In the genomic region with DNA sequence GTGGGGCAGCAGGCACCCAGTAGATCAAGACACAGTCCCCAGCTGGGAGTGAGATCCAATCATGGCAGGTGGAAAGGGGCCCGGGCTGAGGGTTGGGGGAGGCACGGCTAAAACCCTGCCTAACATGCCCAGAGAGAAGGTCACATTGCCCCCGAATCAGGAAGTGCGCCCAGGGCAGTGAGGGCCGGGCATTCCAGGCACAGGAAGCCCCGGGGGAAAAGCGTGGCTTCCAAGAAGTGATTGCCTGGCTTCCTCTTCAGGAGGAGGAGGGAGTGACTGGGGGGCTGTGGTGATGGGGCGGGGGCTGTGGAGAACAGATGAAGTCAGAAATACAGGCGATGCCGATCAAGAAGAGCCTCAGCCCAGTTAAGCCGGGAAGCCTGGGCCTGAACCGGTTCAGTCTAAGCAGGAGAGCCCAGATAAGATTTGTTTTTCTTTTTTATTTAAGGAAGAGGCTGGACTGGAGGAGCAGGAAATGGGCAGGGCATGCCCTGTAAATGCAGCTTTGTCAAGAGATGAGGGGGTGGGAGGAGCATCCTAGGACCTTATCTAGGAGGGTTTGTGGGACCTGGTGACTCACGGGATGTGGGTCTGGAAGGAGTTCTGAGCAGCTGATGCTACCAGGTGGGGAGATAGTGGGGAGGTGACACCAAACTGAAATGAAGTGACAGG, we compare ENCODE assay signal across 8 cellular contexts.
A peak's percentile ranks its signal among the peaks of the same experiment; 100 is the strongest.
DNase-seq lines count a peak whose midpoint lies in the region; ATAC-seq, FAIRE-seq and TF ChIP-seq lines count a peak whose summit lies in the region.

No MANE protein-coding gene starts in this region.

- ATAC-seq in T-cell (replicated peaks in 1 of 4), result peak; percentile 89 to 99 (median 98)
- ATAC-seq in HG03439 (IDR thresholded peaks at IDR 0.05; ENCODE audit: unreplicated experiment), result no peak

- peak overlapping the region; percentile 56 for H3K4me2 ChIP-seq in keratinocyte (ENCODE audit: control insufficient read depth, extremely low read depth, insufficient read depth, low read depth, low read length)

- H3K4me3 ChIP-seq in adrenal gland (peak overlapping the region in 1 of 4 donors; percentile 12), keratinocyte (ENCODE audit: control insufficient read depth in 2 of 3, extremely low read depth in 1 of 3, insufficient read depth in 2 of 3, low read depth in 1 of 3, low read length in 3 of 3) (peak overlapping the region in 1 of 3 experiments; percentile 4)

- H3K9me3 Mint-ChIP-seq in T-cell, result peaks cover 0 to 39% (median 20%) of the 10 kb centered on the region in 3 donors

- peak overlapping the region; percentile 31 to 71 (median 37) for H3K4me3 Mint-ChIP-seq in T-cell

- FAIRE-seq in H54 (lab: Jason Lieb, UNC) (no peak), keratinocyte (lab: Jason Lieb, UNC) (peak; percentile 84)

- no peaks in the 10 kb centered on the region for H3K27me3 Mint-ChIP-seq in T-cell

- TF ChIP-seq POLR2A in H54 (IDR thresholded peaks at IDR 0.05; ENCODE audit: low read depth, low read length), result no peak; the same call in none of the 2 replicates
- TF ChIP-seq POLR2A in adrenal gland (IDR thresholded peaks at IDR 0.05), result peak in 1 of 2 donors; percentile 12

- peaks cover 9% of the 10 kb centered on the region for H3K36me3 Mint-ChIP-seq in T-cell

- peak; percentile 78 for DNase-seq in AG08396 (ENCODE audit: low spot score)
- peak; percentile 60 for DNase-seq in H54 (ENCODE audit: insufficient read length, low spot score)
- DNase-seq in T-cell, result peak in 23 of 34 experiments; percentile 4 to 58 (median 17)
- peak; percentile 58 to 80 (median 73) for DNase-seq in adrenal gland
- DNase-seq in keratinocyte (ENCODE audit: low read depth, low spot score), result peak; percentile 84
- peak; percentile 66 for DNase-seq in stimulated activated CD4-positive, alpha-beta T cell treated with anti-CD3 and anti-CD28 coated beads, Interleukin-4, amount 100 ng/mL, for 24 hours
- DNase-seq in NCI-H2081 (lab: John Stamatoyannopoulos, UW), result no peak

- no peaks in the 10 kb centered on the region for H3K9me3 ChIP-seq in adrenal gland (replicated peaks in 1 of 3)
- peaks cover 18% of the 10 kb centered on the region for H3K9me3 ChIP-seq in keratinocyte (ENCODE audit: control insufficient read depth, low read depth, low read length)

- H3K27ac Mint-ChIP-seq in T-cell, result peak overlapping the region; percentile 76 to 83

- H3K4me1 Mint-ChIP-seq in T-cell, result peaks cover 18 to 21% (median 21%) of the 10 kb centered on the region in 3 donors

- intact Hi-C loops in adrenal gland (cut with DNase I), result no loop called here

- dilution Hi-C loops in keratinocyte (cut with MboI; ENCODE audit: extremely low pct_ligation_motif_present, low sequenced_read_pairs), result no loop called here

- TF ChIP-seq CTCF in adrenal gland (IDR thresholded peaks at IDR 0.05) (no peak), keratinocyte (optimal IDR thresholded peaks at IDR 0.05 in 1 of 3, IDR thresholded peaks at IDR 0.05 in 1 of 3, conservative IDR thresholded peaks at IDR 0.05 in 1 of 3; ENCODE audit: extremely low read depth in 1 of 3, insufficient read depth in 2 of 3, low read length in 3 of 3) (no peak)

- H3K27ac ChIP-seq in adrenal gland (peak overlapping the region; percentile 36 to 90 (median 63)), keratinocyte (ENCODE audit: control insufficient read depth, insufficient read depth, low read length) (peak overlapping the region; percentile 72)

- CTCF ChIA-PET in T-cell (lab: Charles Lee), result interaction anchor here in 1 of 2 donors (1.2 kb wide), 2 partner anchors 74 to 90 kb away, joined by 4 to 5 read pairs; no protein-coding TSS in a partner anchor

- no peaks in the 10 kb centered on the region for H3K27me3 ChIP-seq in adrenal gland
- H3K27me3 ChIP-seq in keratinocyte (ENCODE audit: control insufficient read depth, extremely low read depth, insufficient read depth, low read length), result no peaks in the 10 kb centered on the region

- H3K4me1 ChIP-seq in adrenal gland (replicated peaks in 1 of 2) (peaks cover 0 to 37% of the 10 kb centered on the region in 2 donors), keratinocyte (ENCODE audit: control insufficient read depth, extremely low read depth, insufficient read depth, low read length) (peaks cover 58% of the 10 kb centered on the region)

- 52 to 60% (median 53%) methylated on average over 10 to 13 of the region's 13 CpGs for WGBS in adrenal gland, 4 donors

- no peaks in the 10 kb centered on the region for H3K36me3 ChIP-seq in adrenal gland (replicated peaks in 1 of 2)
- no peaks in the 10 kb centered on the region for H3K36me3 ChIP-seq in keratinocyte (ENCODE audit: control insufficient read depth in 2 of 2, extremely low read depth in 1 of 2, insufficient read depth in 2 of 2, low read length in 2 of 2)

- peak overlapping the region; percentile 62 for H2AFZ ChIP-seq in keratinocyte (ENCODE audit: control insufficient read depth, low read length)

- peaks cover 2% of the 10 kb centered on the region for H3K9me1 ChIP-seq in keratinocyte (ENCODE audit: control insufficient read depth, extremely low read depth, insufficient read depth, low read length)

- H3K79me2 ChIP-seq in keratinocyte (ENCODE audit: control insufficient read depth, insufficient read depth, low read length), result no peaks in the 10 kb centered on the region

- H3K9ac ChIP-seq in keratinocyte (ENCODE audit: control insufficient read depth, extremely low read depth, insufficient read depth, low read length), result peak overlapping the region; percentile 56

- POLR2A ChIA-PET in T-cell (lab: Charles Lee), result no interaction called here

- H4K20me1 ChIP-seq in keratinocyte (ENCODE audit: control insufficient read depth, extremely low read depth, insufficient read depth, low read length), result no peaks in the 10 kb centered on the region

Comparison
In these comparisons a context has a peak if more than half of its experiments do, and no peak if none do; other contexts are left out.
1. DNase-seq: peak in AG08396 (single experiment), H54 (single experiment), T-cell (23 of 34), adrenal gland (7 of 7), keratinocyte (single experiment) and stimulated activated CD4-positive, alpha-beta T cell treated with anti-CD3 and anti-CD28 coated beads, Interleukin-4, amount 100 ng/mL, for 24 hours (single experiment); none in NCI-H2081 (0 of 2).